In the genomic region with DNA sequence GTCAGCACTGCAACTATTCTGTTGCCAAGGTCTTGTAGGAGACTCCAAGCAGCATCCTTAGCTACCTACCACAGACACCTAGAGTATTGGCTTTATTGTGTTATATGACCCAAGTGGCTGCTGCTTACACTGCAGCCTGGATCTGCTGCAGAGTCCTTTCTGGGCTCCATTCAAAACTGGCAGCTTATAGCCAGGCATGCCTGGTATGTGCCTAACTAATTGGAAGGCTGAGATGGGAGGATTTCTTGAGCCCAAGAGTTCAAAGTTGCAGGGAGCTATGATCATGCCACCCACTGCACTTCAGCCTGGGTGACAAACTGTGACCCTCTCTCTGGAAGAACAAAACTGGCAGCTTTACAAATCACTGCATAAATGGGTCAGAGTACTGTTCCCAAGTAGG, we compare ENCODE assay signal across 31 cellular contexts. TPM values are rescaled to one million over a fixed set of nuclear protein-coding genes. Genes with fewer than 3 reads are reported as not detected.
DNase-seq lines count a peak whose midpoint lies in the region; ATAC-seq and TF ChIP-seq lines count a peak whose summit lies in the region.
"Had no signal": no experiment of that assay in that cellular context is flagged by ENCODE, and none has a peak within 500 bp of the region (broad histone marks: within the 10 kb centered on the region; RNA-seq: fewer than 3 reads in every experiment).

No MANE protein-coding gene starts in this region.

- H3K27me3 Mint-ChIP-seq in endodermal cell (ENCODE audit: insufficient read depth): no peaks in the 10 kb centered on the region
- H3K27me3 Mint-ChIP-seq: dendritic cell treated with granulocyte-macrophage colony-stimulating factor and Interleukin-4, amounts not matched to agents 40 ng/mL and 50 ng/mL, for 4 days; stimulated activated memory B cell treated with anti-CD40 and anti-IgM and Interleukin-4, amounts not matched to agents 10 μg/mL and 1 μg/mL and 100 μg/mL, for 72 hours had no signal

- no peak for TF ChIP-seq RAD21 in IMR-90 (IDR thresholded peaks at IDR 0.05; ENCODE audit: low read length)

- no peak for TF ChIP-seq POLR2A in IMR-90 (IDR thresholded peaks at IDR 0.05; ENCODE audit: low read depth, low read length)

- no peak overlapping the region for H4K91ac ChIP-seq in IMR-90 (ENCODE audit: insufficient read depth, low read depth, low read length)

- DNase-seq in Right ventricle myocardium inferior (ENCODE audit: missing footprints) (no peak), left ventricle myocardium inferior (no peak), IMR-90 (no peak), endodermal cell (peak; percentile 59), SIG-M5 treated with dmso at 0.1 percent for 504 hours (lab: John Stamatoyannopoulos, UW; ENCODE audit: unreplicated experiment) (no peak)
- DNase-seq in central memory CD4-positive, alpha-beta T cell: no peak
- DNase-seq: activated CD4-positive, alpha-beta T cell treated with anti-CD3 and anti-CD28 coated beads for 48 hours; activated naive CD4-positive, alpha-beta T cell treated with anti-CD3 and anti-CD28 coated beads for 36 hours; activated T-cell treated with anti-CD3 and anti-CD28 coated beads, Interleukin-2, amount 50 U/mL, for 72 hours; amniotic stem cell; DND-41; glutamatergic neuron; kidney glomerular epithelial cell; MG63; NCI-H1417; NCI-H2081; NCI-H345; NCI-H774; nucleus accumbens; SIG-M5; stimulated activated CD4-positive, alpha-beta T cell treated with anti-CD3 and anti-CD28 coated beads, Interleukin-2, amount 100 ng/mL, for 48 hours; testis; uterus had no signal

- dilution Hi-C loops in IMR-90 (cut with HindIII; ENCODE audit: low sequenced_read_pairs, unreplicated experiment): no loop called here

- H3K79me1 ChIP-seq in IMR-90 (ENCODE audit: low read depth in 1 of 2, low read length in 2 of 2): 0 out of 4 replicates have a peak, but pooled peaks cover 0 to 2% of the 10 kb centered on the region in 2 experiments

- no peak overlapping the region for H3K27ac ChIP-seq in left ventricle myocardium inferior (replicated peaks)
- no peak overlapping the region for H3K27ac ChIP-seq in IMR-90 (ENCODE audit: insufficient read depth, low read length)
- H3K27ac ChIP-seq in endodermal cell (ENCODE audit: low read depth, low read length): no peak overlapping the region
- H3K27ac ChIP-seq in parathyroid adenoma: no peak overlapping the region
- H3K27ac ChIP-seq: BLaER1 treated with 17β-estradiol and CSF1 and Interleukin-3, amounts not matched to agents 10 nM and 100 nM; cardiac muscle cell; testis; uterus had no signal

- peaks cover 22% of the 10 kb centered on the region for H3K4me1 Mint-ChIP-seq in endodermal cell
- H3K4me1 Mint-ChIP-seq: memory B cell; stimulated activated memory B cell treated with anti-CD40 and anti-IgM and Interleukin-4, amounts not matched to agents 10 μg/mL and 1 μg/mL and 100 μg/mL, for 72 hours had no signal

- CTCF ChIA-PET in IMR-90 (lab: Yijun Ruan, JAX): interaction anchor here (0.5 to 1.1 kb wide), 2 partner anchors 11 to 162 kb away, joined by 3 read pairs; no protein-coding TSS in a partner anchor

- POLR2A ChIA-PET in IMR-90 (lab: Charles Lee; ENCODE audit: unreplicated experiment): no interaction called here

- H3K9me3 Mint-ChIP-seq in endodermal cell: peaks cover 5% of the 10 kb centered on the region
- H3K9me3 Mint-ChIP-seq: activated naive CD4-positive, alpha-beta T cell treated with anti-CD3 and anti-CD28 coated beads for 36 hours; activated T-cell treated with anti-CD3 and anti-CD28 coated beads, Interleukin-2, amount 50 U/mL, for 72 hours; dendritic cell treated with granulocyte-macrophage colony-stimulating factor and Interleukin-4, amounts not matched to agents 40 ng/mL and 50 ng/mL, for 4 days; stimulated activated memory B cell treated with anti-CD40 and anti-IgM and Interleukin-4, amounts not matched to agents 10 μg/mL and 1 μg/mL and 100 μg/mL, for 72 hours had no signal

- no peak overlapping the region for H2AK9ac ChIP-seq in IMR-90 (replicated peaks; ENCODE audit: low read depth, low read length, poor library complexity)

- no peak overlapping the region for H3K4me3 Mint-ChIP-seq in endodermal cell
- H3K4me3 Mint-ChIP-seq: activated naive CD4-positive, alpha-beta T cell treated with anti-CD3 and anti-CD28 coated beads for 36 hours; activated T-cell treated with anti-CD3 and anti-CD28 coated beads, Interleukin-2, amount 50 U/mL, for 72 hours; dendritic cell treated with granulocyte-macrophage colony-stimulating factor and Interleukin-4, amounts not matched to agents 40 ng/mL and 50 ng/mL, for 4 days; memory B cell; stimulated activated memory B cell treated with anti-CD40 and anti-IgM and Interleukin-4, amounts not matched to agents 10 μg/mL and 1 μg/mL and 100 μg/mL, for 72 hours had no signal

- peaks cover 26% of the 10 kb centered on the region for H3K36me3 ChIP-seq in left ventricle myocardium inferior
- peaks cover 9% of the 10 kb centered on the region for H3K36me3 ChIP-seq in IMR-90 (ENCODE audit: control insufficient read depth, insufficient read depth, low read length)
- H3K36me3 ChIP-seq in endodermal cell (ENCODE audit: control insufficient read depth, insufficient read depth, low read length): peaks cover 27% of the 10 kb centered on the region
- H3K36me3 ChIP-seq in parathyroid adenoma (ENCODE audit: control insufficient read depth, insufficient read depth, low read length): no peaks in the 10 kb centered on the region
- H3K36me3 ChIP-seq: uterus had no signal

- TF ChIP-seq CTCF in left ventricle myocardium inferior (IDR thresholded peaks at IDR 0.05; ENCODE audit: borderline replicate concordance): no peak
- TF ChIP-seq CTCF in IMR-90 (conservative IDR thresholded peaks at IDR 0.05; ENCODE audit: low read depth, low read length): no peak
- TF ChIP-seq CTCF in endodermal cell (conservative IDR thresholded peaks at IDR 0.05): peak; percentile 27
- TF ChIP-seq CTCF in parathyroid adenoma (IDR thresholded peaks at IDR 0.05): no peak

- H3K4ac ChIP-seq in IMR-90 (ENCODE audit: low read depth, low read length): no peak overlapping the region

- no peak overlapping the region for H2AK5ac ChIP-seq in IMR-90 (ENCODE audit: low read depth, low read length)

- no peak overlapping the region for H3K23ac ChIP-seq in IMR-90 (ENCODE audit: low read depth, low read length)

- no peak overlapping the region for H3K14ac ChIP-seq in IMR-90 (replicated peaks; ENCODE audit: low read depth, low read length)

- H3K4me2 ChIP-seq in IMR-90 (ENCODE audit: low read depth, low read length): no peak overlapping the region
- H3K4me2 ChIP-seq in parathyroid adenoma (ENCODE audit: low read length): peak overlapping the region; percentile 36
- H3K4me2 ChIP-seq: BLaER1 treated with 17β-estradiol and CSF1 and Interleukin-3, amounts not matched to agents 10 nM and 100 nM had no signal

- peaks cover 34% of the 10 kb centered on the region for H3K4me1 ChIP-seq in left ventricle myocardium inferior
- H3K4me1 ChIP-seq in IMR-90 (ENCODE audit: control insufficient read depth, insufficient read depth, low read length): no peaks in the 10 kb centered on the region
- H3K4me1 ChIP-seq in endodermal cell (ENCODE audit: control insufficient read depth, insufficient read depth, low read length): peaks cover 10% of the 10 kb centered on the region
- H3K4me1 ChIP-seq in parathyroid adenoma: peaks cover 16% of the 10 kb centered on the region

- BruUV-seq in IMR-90 (replicated peaks; lab: Mats Ljungman, UMichigan): no TSS peak

- no peaks in the 10 kb centered on the region for H3K79me2 ChIP-seq in parathyroid adenoma

- no peak overlapping the region for H3K9ac ChIP-seq in IMR-90 (ENCODE audit: low read depth, low read length)
- H3K9ac ChIP-seq in endodermal cell (ENCODE audit: extremely low read depth, low read length, poor library complexity, severe bottlenecking): peak overlapping the region; percentile 35
- H3K9ac ChIP-seq in parathyroid adenoma: no peak overlapping the region
- H3K9ac ChIP-seq: BLaER1 treated with 17β-estradiol and CSF1 and Interleukin-3, amounts not matched to agents 10 nM and 100 nM had no signal

- H2BK15ac ChIP-seq in IMR-90 (ENCODE audit: low read depth, low read length): no peak overlapping the region

- H3K4me3 ChIP-seq in left ventricle myocardium inferior (no peak overlapping the region), IMR-90 (ENCODE audit: insufficient read depth, low read depth, low read length) (no peak overlapping the region), endodermal cell (ENCODE audit: low read length) (peak overlapping the region; percentile 17), parathyroid adenoma (ENCODE audit: low read depth, low read length) (no peak overlapping the region)
- H3K4me3 ChIP-seq: BLaER1 treated with 17β-estradiol and CSF1 and Interleukin-3, amounts not matched to agents 10 nM and 100 nM; cardiac muscle cell; K562; MG63; testis; uterus had no signal

- H3K27ac Mint-ChIP-seq in endodermal cell: peak overlapping the region; percentile 86
- H3K27ac Mint-ChIP-seq: activated naive CD4-positive, alpha-beta T cell treated with anti-CD3 and anti-CD28 coated beads for 36 hours; activated T-cell treated with anti-CD3 and anti-CD28 coated beads, Interleukin-2, amount 50 U/mL, for 72 hours; dendritic cell treated with granulocyte-macrophage colony-stimulating factor and Interleukin-4, amounts not matched to agents 40 ng/mL and 50 ng/mL, for 4 days; memory B cell; stimulated activated memory B cell treated with anti-CD40 and anti-IgM and Interleukin-4, amounts not matched to agents 10 μg/mL and 1 μg/mL and 100 μg/mL, for 72 hours had no signal

- no peak overlapping the region for H3K56ac ChIP-seq in IMR-90 (ENCODE audit: extremely low read depth, insufficient read depth, low read length)

- H2BK20ac ChIP-seq in IMR-90 (ENCODE audit: low read depth, low read length): no peak overlapping the region

- intact Hi-C loops in Right ventricle myocardium inferior (cut with DNase I) (no loop called here), left ventricle myocardium inferior (cut with micrococcal nuclease) (no loop called here), IMR-90 (cut with micrococcal nuclease) (no loop called here)

- H4K20me1 ChIP-seq in IMR-90 (ENCODE audit: insufficient read depth, low read length): peaks cover 3% of the 10 kb centered on the region; the same call in 1 of the 2 replicates

- H3K18ac ChIP-seq in IMR-90 (ENCODE audit: low read depth, low read length): no peak overlapping the region

- H3K36me3 Mint-ChIP-seq in endodermal cell (ENCODE audit: low read depth): peaks cover 19% of the 10 kb centered on the region

- H2AFZ ChIP-seq in IMR-90 (replicated peaks; ENCODE audit: low read length, poor library complexity) (no peak overlapping the region), parathyroid adenoma (no peak overlapping the region)

- no peak overlapping the region for H4K5ac ChIP-seq in IMR-90 (ENCODE audit: low read depth, low read length)

- 0 out of 2 replicates have a peak, but pooled peaks cover 3% of the 10 kb centered on the region for H3K9me1 ChIP-seq in IMR-90 (ENCODE audit: insufficient read depth, low read length)

- no peaks in the 10 kb centered on the region for H3K9me3 ChIP-seq in left ventricle myocardium inferior (replicated peaks)
- H3K9me3 ChIP-seq in IMR-90 (ENCODE audit: control insufficient read depth, insufficient read depth, low read length): no peaks in the 10 kb centered on the region
- H3K9me3 ChIP-seq in endodermal cell (ENCODE audit: control insufficient read depth, low read length): peaks cover under 1% of the 10 kb centered on the region
- no peaks in the 10 kb centered on the region for H3K9me3 ChIP-seq in parathyroid adenoma (ENCODE audit: control insufficient read depth, low read length)
- H3K9me3 ChIP-seq: BLaER1 treated with 17β-estradiol and CSF1 and Interleukin-3, amounts not matched to agents 10 nM and 100 nM; MG63; testis; uterus had no signal

- H3K27me3 ChIP-seq in left ventricle myocardium inferior (ENCODE audit: low read depth) (no peaks in the 10 kb centered on the region), IMR-90 (ENCODE audit: control insufficient read depth, insufficient read depth, low read length) (no peaks in the 10 kb centered on the region), endodermal cell (ENCODE audit: control insufficient read depth, insufficient read depth, low read length, poor library complexity, severe bottlenecking) (no peaks in the 10 kb centered on the region), parathyroid adenoma (ENCODE audit: control insufficient read depth, insufficient read depth, low read length) (no peaks in the 10 kb centered on the region)
- H3K27me3 ChIP-seq: BLaER1 treated with 17β-estradiol and CSF1 and Interleukin-3, amounts not matched to agents 10 nM and 100 nM; cardiac muscle cell; MG63; testis; uterus had no signal

- ATAC-seq in Right ventricle myocardium inferior: peak; percentile 43
- ATAC-seq in IMR-90 (ENCODE audit: low read depth): peak; percentile 68
- no peak for ATAC-seq in HG02642 (IDR thresholded peaks at IDR 0.05; ENCODE audit: poor library complexity, unreplicated experiment)
- ATAC-seq: stimulated activated memory B cell treated with anti-CD40 and anti-IgM and Interleukin-4, amounts not matched to agents 10 μg/mL and 1 μg/mL and 100 μg/mL, for 72 hours had no signal

- no peak overlapping the region for H2BK120ac ChIP-seq in IMR-90 (ENCODE audit: low read depth, low read length)

- no peak overlapping the region for H2BK5ac ChIP-seq in IMR-90 (ENCODE audit: low read depth, low read length, poor library complexity, severe bottlenecking)

- in situ Hi-C loops in IMR-90 (cut with MboI; ENCODE audit: low sequenced_read_pairs): no loop called here

- H4K8ac ChIP-seq in IMR-90 (ENCODE audit: low read depth in 2 of 2, low read length in 2 of 2): no peak overlapping the region

RNA-seq across cellular contexts. Expression of gene NDUFB4, which starts 8.6 kb away (rescaled TPM):
- total RNA-seq in Right ventricle myocardium inferior (629 TPM), left ventricle myocardium inferior (556 TPM), IMR-90 (2012; rRNA removed) (53.9 and 62.8 TPM in 2 replicates), endodermal cell (100 to 1,000 TPM; 144 to 181 TPM)
- 278 and 310 TPM in 2 replicates for polyA plus RNA-seq in IMR-90 (2012; rRNA removed)
- polyA plus RNA-seq in IMR-90 (2012; cell fraction: cytosol; rRNA removed): 48.8 and 115 TPM in 2 replicates
- 31.2 and 86.3 TPM in 2 replicates for polyA plus RNA-seq in IMR-90 (2012; cell fraction: nucleus; rRNA removed; ENCODE audit: low replicate concordance)
- polyA plus RNA-seq in endodermal cell (2013, experiment 1 of 2): 301 TPM
- 285 TPM for polyA plus RNA-seq in endodermal cell (2013, experiment 2 of 2)
